ENCODE assay signal across 1 cellular context in genomic region chr16:50781043-50781442, GRCh38.
TF ChIP-seq lines count a peak whose summit lies in the region.

No MANE protein-coding gene starts in this region.

TF ChIP-seq in HepG2, 621 proteins besides CTCF, POLR2A, EP300 and RAD21 (continued from another document):
- no peak for TF ChIP-seq ZBTB26 (CRISPR knock-in tag; IDR thresholded peaks at IDR 0.05; ENCODE audit: borderline replicate concordance)
- no peak for TF ChIP-seq ZNF672 (CRISPR knock-in tag; IDR thresholded peaks at IDR 0.05)
- no peak for TF ChIP-seq ZSCAN29 (CRISPR knock-in tag; conservative IDR thresholded peaks at IDR 0.05)
- no peak for TF ChIP-seq ZNF329 (CRISPR knock-in tag; IDR thresholded peaks at IDR 0.05; ENCODE audit: low read depth)
- TF ChIP-seq PATZ1 (CRISPR knock-in tag; IDR thresholded peaks at IDR 0.05): no peak
- TF ChIP-seq POLR2G (IDR thresholded peaks at IDR 0.05; ENCODE audit: low read depth, low read length): no peak
- no peak for TF ChIP-seq SMARCC2 (IDR thresholded peaks at IDR 0.05)
- TF ChIP-seq ZNF563 (CRISPR knock-in tag; IDR thresholded peaks at IDR 0.05): no peak
- no peak for TF ChIP-seq U2AF2 (IDR thresholded peaks at IDR 0.05; ENCODE audit: low read depth, low read length)
- no peak for TF ChIP-seq KLF9 (CRISPR knock-in tag; IDR thresholded peaks at IDR 0.05; ENCODE audit: low read depth)
TF ChIP-seq in HepG2: peak in this region for 0.
